ENCODE assay signal across 18 cellular contexts in the genomic region with DNA sequence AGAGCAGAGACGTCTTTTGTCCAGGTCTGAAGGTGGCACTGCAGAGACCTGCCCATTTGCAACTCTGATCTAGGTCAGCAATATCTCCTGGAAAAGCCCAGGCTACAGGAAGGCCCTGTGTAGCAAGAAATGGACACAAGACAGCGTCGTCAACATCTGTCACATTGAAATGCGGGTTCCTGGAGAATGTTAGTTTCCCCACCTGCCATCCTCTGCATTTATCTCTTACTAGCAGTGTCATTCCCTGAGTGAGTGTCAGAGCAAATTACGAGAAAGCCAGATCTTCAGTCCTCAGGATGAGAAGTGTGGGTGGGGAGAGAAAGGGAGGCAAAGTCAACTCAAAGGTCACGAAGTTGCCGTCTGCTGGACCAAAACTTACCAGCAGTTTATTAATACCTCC. TPM values are rescaled to one million over a fixed set of nuclear protein-coding genes. Genes with fewer than 3 reads are reported as not detected.
"Had no signal": no experiment of that assay in that cellular context is flagged by ENCODE, and none has a peak within 500 bp of the region (broad histone marks: within the 10 kb centered on the region; RNA-seq: fewer than 3 reads in every experiment).

No MANE protein-coding gene starts in this region.

- H3K27me3 ChIP-seq: neural progenitor cell, thyroid gland, uterus had no signal

- H3K9me3 Mint-ChIP-seq: activated T-helper 2 cell treated with anti-CD3 and anti-CD28 coated beads, Interferon-gamma antibody, Interleukin-2, Interleukin-4, amounts not matched to agents 10 μg/mL and 5 μg/mL and 100 μg/mL, durations not matched to agents 14 hours and 24 hours and 36 hours; endodermal cell; neural progenitor cell; T-helper 2 cell treated with Interferon-gamma antibody and Interleukin-4, amounts not matched to agents 5 μg/mL and 100 μg/mL, for 36 hours had no signal

- H3K4me3 Mint-ChIP-seq: endodermal cell; neural progenitor cell; T-helper 2 cell treated with Interferon-gamma antibody and Interleukin-4, amounts not matched to agents 5 μg/mL and 100 μg/mL, for 36 hours had no signal

- H2AFZ ChIP-seq: neural progenitor cell had no signal

- H3K4me1 ChIP-seq: neural progenitor cell, thyroid gland, uterus had no signal

- H3K27ac ChIP-seq: neural progenitor cell, thyroid gland, uterus had no signal

- H3K4me2 ChIP-seq: neural progenitor cell had no signal

- H3K27ac Mint-ChIP-seq: activated T-helper 2 cell treated with anti-CD3 and anti-CD28 coated beads, Interferon-gamma antibody, Interleukin-2, Interleukin-4, amounts not matched to agents 10 μg/mL and 5 μg/mL and 100 μg/mL, durations not matched to agents 14 hours and 24 hours and 36 hours; endodermal cell; neural progenitor cell; T-helper 2 cell treated with Interferon-gamma antibody and Interleukin-4, amounts not matched to agents 5 μg/mL and 100 μg/mL, for 36 hours had no signal

- FAIRE-seq: astrocyte, bronchial epithelial cell, frontal cortex had no signal

- DNase-seq: activated naive CD4-positive, alpha-beta T cell treated with anti-CD3 and anti-CD28 coated beads, Interleukin-2, amount 50 U/mL, for 16 hours; dermis blood vessel endothelial cell; endodermal cell; head of caudate nucleus; midbrain; thyroid gland; uterus had no signal

- H3K4me3 ChIP-seq: neural progenitor cell, thyroid gland, uterus had no signal

- H3K36me3 ChIP-seq: neural progenitor cell, thyroid gland, uterus had no signal

- H3K4me1 Mint-ChIP-seq: endodermal cell, neural progenitor cell had no signal

- H3K9me3 ChIP-seq: thyroid gland, uterus had no signal

- H3K36me3 Mint-ChIP-seq: neural progenitor cell had no signal

- H3K9ac ChIP-seq: neural progenitor cell had no signal

- ATAC-seq: sciatic nerve had no signal

RNA-seq across cellular contexts. Expression of a gene that starts 28.8 kb away (rescaled TPM):
- total RNA-seq: astrocyte, chondrocyte, endodermal cell, epithelial cell of proximal tubule, myocyte, osteocyte had no signal
